Comparison of ENCODE assay signal across 8 cellular contexts in genomic region chr14:20327005-20327869, GRCh38. TPM values are rescaled to one million over a fixed set of nuclear protein-coding genes. Genes with fewer than 3 reads are reported as not detected.
DNase-seq lines count a peak whose midpoint lies in the region; ATAC-seq and TF ChIP-seq lines count a peak whose summit lies in the region.

No MANE protein-coding gene starts in this region.

- peaks cover 15% of the 10 kb centered on the region for H3K4me1 Mint-ChIP-seq in T-helper 17 cell
- H3K4me1 Mint-ChIP-seq in naive thymus-derived CD4-positive, alpha-beta T cell, result peaks cover 9 to 42% (median 27%) of the 10 kb centered on the region in 7 donors

- no peaks in the 10 kb centered on the region for H3K9me3 ChIP-seq in T-helper 17 cell (ENCODE audit: control insufficient read depth, low read length, poor library complexity, severe bottlenecking)
- H3K9me3 ChIP-seq in naive thymus-derived CD4-positive, alpha-beta T cell (ENCODE audit: control insufficient read depth in 2 of 3, low read length in 3 of 3), result no peaks in the 10 kb centered on the region

- no peak overlapping the region for H3K27ac ChIP-seq in naive thymus-derived CD4-positive, alpha-beta T cell (ENCODE audit: low read depth, low read length)

- intact Hi-C loops in naive thymus-derived CD4-positive, alpha-beta T cell (cut with micrococcal nuclease), result loop anchor here (1.0 to 5.0 kb wide), 12 partner anchors 16 to 645 kb away; partner anchors contain the start of genes PARP2 (in 2 of the 2), OSGEP (in 1 of the 2) and TEP1 (in 1 of the 2)

- H3K4me1 ChIP-seq in naive thymus-derived CD4-positive, alpha-beta T cell (ENCODE audit: control insufficient read depth in 2 of 2, insufficient read depth in 2 of 2, low read length in 2 of 2), result peaks cover 0 to 4% of the 10 kb centered on the region in 2 donors

- no peaks in the 10 kb centered on the region for H3K9me3 Mint-ChIP-seq in naive thymus-derived CD4-positive, alpha-beta T cell

- H3K36me3 Mint-ChIP-seq in T-helper 17 cell (ENCODE audit: low read depth), result no peaks in the 10 kb centered on the region
- H3K36me3 Mint-ChIP-seq in naive thymus-derived CD4-positive, alpha-beta T cell, result peaks cover 0 to 12% (median 0%) of the 10 kb centered on the region in 5 donors

- POLR2A ChIA-PET in naive thymus-derived CD4-positive, alpha-beta T cell (lab: Charles Lee), result interaction anchor here (0.6 to 2.4 kb wide), 6 partner anchors 16 to 356 kb away, joined by 3 to 17 read pairs (median 6); partner anchors contain the start of genes PARP2 and RNASE4

- CTCF ChIA-PET in naive thymus-derived CD4-positive, alpha-beta T cell (lab: Charles Lee), result interaction anchor here (0.5 to 6.2 kb wide), 28 partner anchors 14 to 549 kb away, joined by 3 to 104 read pairs (median 4); partner anchors contain the start of genes APEX1, OSGEP and PARP2

- H3K27me3 Mint-ChIP-seq in T-helper 17 cell, result no peaks in the 10 kb centered on the region
- H3K27me3 Mint-ChIP-seq in naive thymus-derived CD4-positive, alpha-beta T cell, result no peaks in the 10 kb centered on the region

- H3K27ac Mint-ChIP-seq in T-helper 17 cell, result peak overlapping the region; percentile 67
- peak overlapping the region; percentile 35 to 93 (median 66) for H3K27ac Mint-ChIP-seq in naive thymus-derived CD4-positive, alpha-beta T cell

- peak overlapping the region; percentile 28 for H3K4me3 Mint-ChIP-seq in T-helper 17 cell
- H3K4me3 Mint-ChIP-seq in naive thymus-derived CD4-positive, alpha-beta T cell, result peak overlapping the region in 5 of 10 donors; percentile 2 to 52 (median 26)

- DNase-seq in DMS114 treated with DMSO at 0.1 percent for 48 hours (lab: John Stamatoyannopoulos, UW; ENCODE audit: unreplicated experiment), result peak; percentile 70
- peak; percentile 75 for DNase-seq in NCI-H1694 (lab: John Stamatoyannopoulos, UW)
- no peak for DNase-seq in T-helper 17 cell
- no peak for DNase-seq in epithelial cell of proximal tubule (ENCODE audit: low read depth)
- DNase-seq in naive thymus-derived CD4-positive, alpha-beta T cell, result peak in 7 of 9 donors; percentile 44 to 74 (median 66)
- DNase-seq in stimulated activated CD4-positive, alpha-beta T cell treated with anti-CD3 and anti-CD28 coated beads, Interleukin-4, amount 100 ng/mL, for 4 hours, result no peak

- ATAC-seq in GM21529 (IDR thresholded peaks at IDR 0.05; ENCODE audit: unreplicated experiment), result peak; percentile 56
- ATAC-seq in T-helper 17 cell, result peak; percentile 81
- ATAC-seq in naive thymus-derived CD4-positive, alpha-beta T cell, result peak; percentile 81
- ATAC-seq in GM18502 (IDR thresholded peaks at IDR 0.05; ENCODE audit: poor library complexity, unreplicated experiment), result no peak

- no peak overlapping the region for H3K4me3 ChIP-seq in epithelial cell of proximal tubule (ENCODE audit: low read depth, low read length)
- H3K4me3 ChIP-seq in naive thymus-derived CD4-positive, alpha-beta T cell (ENCODE audit: low read length), result no peak overlapping the region

- no peaks in the 10 kb centered on the region for H3K27me3 ChIP-seq in naive thymus-derived CD4-positive, alpha-beta T cell (ENCODE audit: control insufficient read depth in 2 of 2, insufficient read depth in 2 of 2, low read length in 2 of 2)

- peak; percentile 75 for TF ChIP-seq CTCF in epithelial cell of proximal tubule (conservative IDR thresholded peaks at IDR 0.05; ENCODE audit: low read depth, low read length)

- H3K36me3 ChIP-seq in naive thymus-derived CD4-positive, alpha-beta T cell (ENCODE audit: control insufficient read depth in 2 of 3, insufficient read depth in 3 of 3, low read length in 3 of 3), result peaks cover 0 to 14% (median 0%) of the 10 kb centered on the region in 3 experiments

RNA-seq across cellular contexts. Expression of gene CCNB1IP1, which starts 5.8 kb away (rescaled TPM):
- total RNA-seq in T-helper 17 cell (10 to 100 TPM; 20.2 to 26.3 TPM), epithelial cell of proximal tubule (54.8 and 68.8 TPM in 2 replicates)
- total RNA-seq in naive thymus-derived CD4-positive, alpha-beta T cell, result 10 to 100 TPM; 19.1 to 29.8 (median 28.7) TPM
- 10 to 100 TPM; 14.8 to 21.4 TPM for polyA plus RNA-seq in naive thymus-derived CD4-positive, alpha-beta T cell

RNA-seq across cellular contexts. Expression of gene PARP2, which starts 16.2 kb away (rescaled TPM):
- total RNA-seq in T-helper 17 cell (10 to 100 TPM; 18.1 to 22.3 TPM), epithelial cell of proximal tubule (23.1 and 26.1 TPM in 2 replicates)
- total RNA-seq in naive thymus-derived CD4-positive, alpha-beta T cell, result 10 to 100 TPM; 15.3 to 24.5 (median 21.3) TPM
- 10 to 100 TPM in 1 of 2 donors, 1 to 10 TPM in 1; 9.8 to 14.0 TPM for polyA plus RNA-seq in naive thymus-derived CD4-positive, alpha-beta T cell

RNA-seq across cellular contexts. Expression of gene TTC5, which starts 21.5 kb away (rescaled TPM):
- total RNA-seq in T-helper 17 cell (10 to 100 TPM; 16.5 TPM), epithelial cell of proximal tubule (4.0 and 10.2 TPM in 2 replicates)
- total RNA-seq in naive thymus-derived CD4-positive, alpha-beta T cell, result 10 to 100 TPM; 16.4 to 30.1 (median 20.3) TPM
- 10 to 100 TPM; 20.8 to 21.3 TPM for polyA plus RNA-seq in naive thymus-derived CD4-positive, alpha-beta T cell

Comparison
In these comparisons a context has a peak if more than half of its experiments do, and no peak if none do; other contexts are left out.
1. DNase-seq: peak in DMS114 treated with DMSO at 0.1 percent for 48 hours (single experiment), NCI-H1694 (single experiment) and naive thymus-derived CD4-positive, alpha-beta T cell (7 of 9); none in T-helper 17 cell (0 of 3), epithelial cell of proximal tubule (single experiment) and stimulated activated CD4-positive, alpha-beta T cell treated with anti-CD3 and anti-CD28 coated beads, Interleukin-4, amount 100 ng/mL, for 4 hours (0 of 2).